ENCODE assay signal across 2 cellular contexts in the genomic region with DNA sequence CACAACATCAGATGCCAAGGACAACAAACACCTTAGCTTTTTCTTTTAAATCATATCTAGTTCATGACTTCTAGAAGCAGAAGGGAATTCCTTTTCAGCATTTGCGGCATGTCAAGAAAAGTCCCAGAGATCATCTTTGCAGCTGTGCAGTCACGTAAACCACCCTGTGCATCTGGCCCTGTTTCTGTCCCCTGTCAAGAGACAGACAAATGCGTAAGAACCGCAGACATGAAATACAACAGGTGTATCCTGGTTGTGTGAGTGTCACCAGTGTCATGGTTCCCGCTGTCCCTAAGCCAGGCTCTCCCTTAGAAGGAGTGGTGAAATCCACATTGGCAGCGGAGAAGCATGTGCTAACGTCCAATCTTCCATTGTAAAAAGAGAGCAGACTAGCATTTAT.
TF ChIP-seq lines count a peak whose summit lies in the region.

No MANE protein-coding gene starts in this region.

TF ChIP-seq in GM12891, 5 proteins besides CTCF, POLR2A, EP300 and RAD21:
- TF ChIP-seq PAX5 (IDR thresholded peaks at IDR 0.05; ENCODE audit: insufficient read depth, low read length, severe bottlenecking) (no peak), POU2F2 (IDR thresholded peaks at IDR 0.05; ENCODE audit: low read depth, low read length) (no peak), POLR2AphosphoS5 (IDR thresholded peaks at IDR 0.05; ENCODE audit: low read depth, low read length) (no peak), TAF1 (IDR thresholded peaks at IDR 0.05; ENCODE audit: low read depth, low read length) (no peak), SPI1 (IDR thresholded peaks at IDR 0.05; ENCODE audit: low read depth, low read length) (no peak)
TF ChIP-seq in GM12891: peak in this region for 0.

TF ChIP-seq in GM12878, 131 proteins besides CTCF, POLR2A, EP300 and RAD21:
- TF ChIP-seq TARDBP (IDR thresholded peaks at IDR 0.05; ENCODE audit: borderline replicate concordance): no peak
- TF ChIP-seq RB1 (IDR thresholded peaks at IDR 0.05; ENCODE audit: borderline replicate concordance): no peak
- no peak for TF ChIP-seq IRF4 (IDR thresholded peaks at IDR 0.05; ENCODE audit: low read depth, low read length)
- TF ChIP-seq GATAD2B (conservative IDR thresholded peaks at IDR 0.05; ENCODE audit: low read depth): no peak
- no peak for TF ChIP-seq ETV6 (conservative IDR thresholded peaks at IDR 0.05 in 1 of 2, IDR thresholded peaks at IDR 0.05 in 1 of 2; ENCODE audit: borderline replicate concordance in 1 of 2, low read depth in 1 of 2)
- peak; percentile 81 for TF ChIP-seq RUNX3 (IDR thresholded peaks at IDR 0.05; ENCODE audit: low read length)
- TF ChIP-seq, protein P1, sequence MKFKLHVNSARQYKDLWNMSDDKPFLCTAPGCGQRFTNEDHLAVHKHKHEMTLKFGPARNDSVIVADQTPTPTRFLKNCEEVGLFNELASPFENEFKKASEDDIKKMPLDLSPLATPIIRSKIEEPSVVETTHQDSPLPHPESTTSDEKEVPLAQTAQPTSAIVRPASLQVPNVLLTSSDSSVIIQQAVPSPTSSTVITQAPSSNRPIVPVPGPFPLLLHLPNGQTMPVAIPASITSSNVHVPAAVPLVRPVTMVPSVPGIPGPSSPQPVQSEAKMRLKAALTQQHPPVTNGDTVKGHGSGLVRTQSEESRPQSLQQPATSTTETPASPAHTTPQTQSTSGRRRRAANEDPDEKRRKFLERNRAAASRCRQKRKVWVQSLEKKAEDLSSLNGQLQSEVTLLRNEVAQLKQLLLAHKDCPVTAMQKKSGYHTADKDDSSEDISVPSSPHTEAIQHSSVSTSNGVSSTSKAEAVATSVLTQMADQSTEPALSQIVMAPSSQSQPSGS (IDR thresholded peaks at IDR 0.05; ENCODE audit: low read length): no peak
- no peak for TF ChIP-seq PAX5 (IDR thresholded peaks at IDR 0.05; ENCODE audit: borderline replicate concordance, low read depth, low read length)
- no peak for TF ChIP-seq CREB1 (IDR thresholded peaks at IDR 0.05; ENCODE audit: low read depth)
- no peak for TF ChIP-seq RCOR1 (conservative IDR thresholded peaks at IDR 0.05; ENCODE audit: low read depth, low read length)
- TF ChIP-seq TCF3 (IDR thresholded peaks at IDR 0.05; ENCODE audit: borderline replicate concordance, insufficient read depth, low read depth, low read length): 0 out of 2 replicates have a peak, but pooled peaks have one; percentile 17
- no peak for TF ChIP-seq YBX1 (IDR thresholded peaks at IDR 0.05)
- peak; percentile 64; the same call in 1 of the 2 replicates for TF ChIP-seq TCF12 (IDR thresholded peaks at IDR 0.05; ENCODE audit: low read depth, low read length)
- TF ChIP-seq, protein P2, sequence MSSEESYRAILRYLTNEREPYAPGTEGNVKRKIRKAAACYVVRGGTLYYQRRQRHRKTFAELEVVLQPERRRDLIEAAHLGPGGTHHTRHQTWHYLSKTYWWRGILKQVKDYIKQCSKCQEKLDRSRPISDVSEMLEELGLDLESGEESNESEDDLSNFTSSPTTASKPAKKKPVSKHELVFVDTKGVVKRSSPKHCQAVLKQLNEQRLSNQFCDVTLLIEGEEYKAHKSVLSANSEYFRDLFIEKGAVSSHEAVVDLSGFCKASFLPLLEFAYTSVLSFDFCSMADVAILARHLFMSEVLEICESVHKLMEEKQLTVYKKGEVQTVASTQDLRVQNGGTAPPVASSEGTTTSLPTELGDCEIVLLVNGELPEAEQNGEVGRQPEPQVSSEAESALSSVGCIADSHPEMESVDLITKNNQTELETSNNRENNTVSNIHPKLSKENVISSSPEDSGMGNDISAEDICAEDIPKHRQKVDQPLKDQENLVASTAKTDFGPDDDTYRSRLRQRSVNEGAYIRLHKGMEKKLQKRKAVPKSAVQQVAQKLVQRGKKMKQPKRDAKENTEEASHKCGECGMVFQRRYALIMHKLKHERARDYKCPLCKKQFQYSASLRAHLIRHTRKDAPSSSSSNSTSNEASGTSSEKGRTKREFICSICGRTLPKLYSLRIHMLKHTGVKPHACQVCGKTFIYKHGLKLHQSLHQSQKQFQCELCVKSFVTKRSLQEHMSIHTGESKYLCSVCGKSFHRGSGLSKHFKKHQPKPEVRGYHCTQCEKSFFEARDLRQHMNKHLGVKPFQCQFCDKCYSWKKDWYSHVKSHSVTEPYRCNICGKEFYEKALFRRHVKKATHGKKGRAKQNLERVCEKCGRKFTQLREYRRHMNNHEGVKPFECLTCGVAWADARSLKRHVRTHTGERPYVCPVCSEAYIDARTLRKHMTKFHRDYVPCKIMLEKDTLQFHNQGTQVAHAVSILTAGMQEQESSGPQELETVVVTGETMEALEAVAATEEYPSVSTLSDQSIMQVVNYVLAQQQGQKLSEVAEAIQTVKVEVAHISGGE (CRISPR knock-in tag; IDR thresholded peaks at IDR 0.05): no peak
- TF ChIP-seq TCF7 (IDR thresholded peaks at IDR 0.05; ENCODE audit: borderline replicate concordance): no peak
- no peak for TF ChIP-seq IKZF1 (conservative IDR thresholded peaks at IDR 0.05)
